Comparison of ENCODE assay signal across 1 cellular context in genomic region chr7:99833289-99833877, GRCh38.
TF ChIP-seq lines count a peak whose summit lies in the region.

No MANE protein-coding gene starts in this region.

TF ChIP-seq in K562, 482 proteins besides CTCF, POLR2A, EP300 and RAD21 (continued from another document and continues in another):
- TF ChIP-seq, protein P1, sequence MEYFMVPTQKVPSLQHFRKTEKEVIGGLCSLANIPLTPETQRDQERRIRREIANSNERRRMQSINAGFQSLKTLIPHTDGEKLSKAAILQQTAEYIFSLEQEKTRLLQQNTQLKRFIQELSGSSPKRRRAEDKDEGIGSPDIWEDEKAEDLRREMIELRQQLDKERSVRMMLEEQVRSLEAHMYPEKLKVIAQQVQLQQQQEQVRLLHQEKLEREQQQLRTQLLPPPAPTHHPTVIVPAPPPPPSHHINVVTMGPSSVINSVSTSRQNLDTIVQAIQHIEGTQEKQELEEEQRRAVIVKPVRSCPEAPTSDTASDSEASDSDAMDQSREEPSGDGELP (CRISPR knock-in tag; IDR thresholded peaks at IDR 0.05; ENCODE audit: borderline replicate concordance): peak; percentile 26; the same call in 1 of the 2 replicates
- TF ChIP-seq ZNF75A (CRISPR knock-in tag; IDR thresholded peaks at IDR 0.05): no peak
- peak; percentile 93 for TF ChIP-seq JUND (IDR thresholded peaks at IDR 0.05; ENCODE audit: borderline replicate concordance, low read depth, low read length)
- peak; percentile 97; the same call in 2 of the 3 replicates for TF ChIP-seq JUND (tag; IDR thresholded peaks at IDR 0.05; ENCODE audit: borderline replicate concordance, low read depth, low read length)
- no peak for TF ChIP-seq XRCC5 (IDR thresholded peaks at IDR 0.05; ENCODE audit: low read depth, low read length)
- no peak for TF ChIP-seq GABPB1 (CRISPR knock-in tag; IDR thresholded peaks at IDR 0.05)
- peak; percentile 94 for TF ChIP-seq SMARCC2 (IDR thresholded peaks at IDR 0.05; ENCODE audit: low read depth)
- no peak for TF ChIP-seq CREBBP (IDR thresholded peaks at IDR 0.05; ENCODE audit: low read depth, low read length)
- TF ChIP-seq RNF219 (CRISPR knock-in tag; IDR thresholded peaks at IDR 0.05): no peak
- TF ChIP-seq MCM3 (IDR thresholded peaks at IDR 0.05): no peak
- no peak for TF ChIP-seq CHD2 (IDR thresholded peaks at IDR 0.05; ENCODE audit: low read depth, low read length)
- TF ChIP-seq STAT6 (CRISPR knock-in tag; IDR thresholded peaks at IDR 0.05): 0 out of 2 replicates have a peak, but pooled peaks have one; percentile 42
- no peak for TF ChIP-seq KDM4B (IDR thresholded peaks at IDR 0.05; ENCODE audit: borderline replicate concordance in 2 of 2, low read depth in 1 of 2)
- no peak for TF ChIP-seq BRF1 (IDR thresholded peaks at IDR 0.05; ENCODE audit: borderline replicate concordance, extremely low read depth, insufficient read length)
- TF ChIP-seq SMARCE1 (IDR thresholded peaks at IDR 0.05): peak; percentile 96
- TF ChIP-seq CC2D1A (IDR thresholded peaks at IDR 0.05): peak; percentile 95
- TF ChIP-seq ILF3 (IDR thresholded peaks at IDR 0.05; ENCODE audit: borderline replicate concordance): no peak
- TF ChIP-seq CBFA2T3 (IDR thresholded peaks at IDR 0.05): peak; percentile 98
- TF ChIP-seq SMARCA5 (IDR thresholded peaks at IDR 0.05): peak; percentile 42; the same call in 1 of the 2 replicates
- no peak for TF ChIP-seq CAMTA2 (CRISPR knock-in tag; conservative IDR thresholded peaks at IDR 0.05)
- TF ChIP-seq THRAP3 (IDR thresholded peaks at IDR 0.05; ENCODE audit: borderline replicate concordance): no peak
- TF ChIP-seq TAF9B (IDR thresholded peaks at IDR 0.05; ENCODE audit: partially characterized antibody): peak; percentile 90
- no peak for TF ChIP-seq SRSF3 (IDR thresholded peaks at IDR 0.05; ENCODE audit: insufficient read depth, low read length)
- no peak for TF ChIP-seq COPS2 (conservative IDR thresholded peaks at IDR 0.05)
- TF ChIP-seq NCOA2 (IDR thresholded peaks at IDR 0.05; ENCODE audit: partially characterized antibody in 2 of 2): peak; percentile 42 to 47
- peak; percentile 26; the same call in 1 of the 2 replicates for TF ChIP-seq MGA (IDR thresholded peaks at IDR 0.05)
- TF ChIP-seq EHMT2 (IDR thresholded peaks at IDR 0.05): peak; percentile 55
- no peak for TF ChIP-seq PCBP1 (IDR thresholded peaks at IDR 0.05; ENCODE audit: low read depth, low read length, poor library complexity, severe bottlenecking)
- TF ChIP-seq SP1 (CRISPR knock-in tag; IDR thresholded peaks at IDR 0.05): peak; percentile 11; the same call in 1 of the 2 replicates
